In the genomic region with DNA sequence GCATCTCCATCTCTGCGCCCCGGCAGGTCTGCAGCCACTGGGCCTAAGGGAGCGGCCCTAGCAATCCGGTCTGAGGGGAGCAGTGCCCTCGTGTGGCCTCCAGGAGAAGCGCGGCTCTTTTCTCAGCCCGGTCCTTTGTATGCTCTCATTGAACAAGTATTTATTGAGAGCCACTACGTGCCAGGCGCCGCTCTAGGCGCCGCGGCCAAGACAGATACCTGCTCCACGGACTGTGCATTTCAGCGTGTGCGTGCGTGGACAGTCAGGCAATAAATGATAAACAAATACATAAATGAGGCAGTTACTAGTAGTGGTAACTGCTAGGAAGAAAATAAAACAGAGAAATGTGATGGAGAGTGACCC, we compare ENCODE assay signal across 1 cellular context.
TF ChIP-seq lines count a peak whose summit lies in the region.

No MANE protein-coding gene starts in this region.

TF ChIP-seq in H1, 55 proteins besides CTCF, POLR2A, EP300 and RAD21 (continued from another document):
- TF ChIP-seq TEAD4 (IDR thresholded peaks at IDR 0.05; ENCODE audit: low read depth, low read length) (peak; percentile 3; the same call in 1 of the 2 replicates), NRF1 (IDR thresholded peaks at IDR 0.05; ENCODE audit: low read depth, low read length) (no peak), TCF12 (IDR thresholded peaks at IDR 0.05; ENCODE audit: low read depth, low read length) (no peak), RXRA (IDR thresholded peaks at IDR 0.05; ENCODE audit: insufficient read depth, low read depth, low read length) (peak; percentile 70; the same call in 1 of the 2 replicates), POU5F1 (IDR thresholded peaks at IDR 0.05; ENCODE audit: low read depth, low read length) (0 out of 2 replicates have a peak, but pooled peaks have one; percentile 10), JUN (IDR thresholded peaks at IDR 0.05; ENCODE audit: low read depth, low read length) (peak; percentile 81; the same call in 1 of the 2 replicates), TAF7 (optimal IDR thresholded peaks at IDR 0.05; ENCODE audit: borderline replicate concordance, low read depth, low read length) (peak; percentile 38), JUND (IDR thresholded peaks at IDR 0.05; ENCODE audit: low read length) (peak; percentile 84), CEBPB (IDR thresholded peaks at IDR 0.05; ENCODE audit: low read depth, low read length) (no peak), KDM1A (IDR thresholded peaks at IDR 0.05; ENCODE audit: borderline replicate concordance, low read length) (0 out of 2 replicates have a peak, but pooled peaks have one; percentile 18), SUZ12 (IDR thresholded peaks at IDR 0.05; ENCODE audit: low read length) (no peak), TAF1 (IDR thresholded peaks at IDR 0.05; ENCODE audit: low read depth, low read length) (0 out of 2 replicates have a peak, but pooled peaks have one; percentile 48), HDAC6 (IDR thresholded peaks at IDR 0.05; ENCODE audit: low read depth, low read length) (no peak)
- TF ChIP-seq, protein P1, sequence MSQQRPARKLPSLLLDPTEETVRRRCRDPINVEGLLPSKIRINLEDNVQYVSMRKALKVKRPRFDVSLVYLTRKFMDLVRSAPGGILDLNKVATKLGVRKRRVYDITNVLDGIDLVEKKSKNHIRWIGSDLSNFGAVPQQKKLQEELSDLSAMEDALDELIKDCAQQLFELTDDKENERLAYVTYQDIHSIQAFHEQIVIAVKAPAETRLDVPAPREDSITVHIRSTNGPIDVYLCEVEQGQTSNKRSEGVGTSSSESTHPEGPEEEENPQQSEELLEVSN (IDR thresholded peaks at IDR 0.05) = no peak
- TF ChIP-seq, protein P2, sequence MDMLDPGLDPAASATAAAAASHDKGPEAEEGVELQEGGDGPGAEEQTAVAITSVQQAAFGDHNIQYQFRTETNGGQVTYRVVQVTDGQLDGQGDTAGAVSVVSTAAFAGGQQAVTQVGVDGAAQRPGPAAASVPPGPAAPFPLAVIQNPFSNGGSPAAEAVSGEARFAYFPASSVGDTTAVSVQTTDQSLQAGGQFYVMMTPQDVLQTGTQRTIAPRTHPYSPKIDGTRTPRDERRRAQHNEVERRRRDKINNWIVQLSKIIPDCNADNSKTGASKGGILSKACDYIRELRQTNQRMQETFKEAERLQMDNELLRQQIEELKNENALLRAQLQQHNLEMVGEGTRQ (IDR thresholded peaks at IDR 0.05; ENCODE audit: low read length) = no peak
